ENCODE assay signal across 1 cellular context in the genomic region with DNA sequence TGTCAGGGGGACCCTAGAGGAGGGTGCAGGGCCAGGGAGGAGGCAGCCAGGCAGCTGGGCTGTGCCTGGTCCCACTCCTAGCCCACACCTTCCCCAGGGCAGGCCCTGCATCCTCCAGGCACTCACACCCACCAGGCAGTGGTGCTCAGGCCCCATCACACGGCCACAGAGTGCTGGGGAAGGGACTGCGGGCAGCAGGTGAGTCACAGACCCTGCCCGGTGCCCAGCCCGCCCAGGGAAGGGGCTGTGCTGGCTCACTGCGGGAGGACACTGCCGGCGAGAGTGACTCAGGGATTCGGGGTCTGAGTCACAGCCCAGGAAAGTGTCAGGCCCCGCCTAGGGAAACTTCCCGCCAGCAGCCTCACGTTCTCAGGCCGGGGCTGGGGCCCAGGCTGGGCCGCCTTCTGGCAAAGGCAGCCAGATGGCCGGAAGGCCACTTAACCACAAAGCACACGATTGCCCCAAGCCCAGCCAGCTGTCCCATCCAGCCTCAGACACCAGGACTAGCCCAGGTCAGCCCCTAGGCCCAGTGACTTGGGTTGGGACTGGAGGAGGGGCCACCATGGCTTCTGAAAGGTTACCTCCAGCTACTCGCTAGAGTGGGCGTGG.
TF ChIP-seq lines count a peak whose summit lies in the region.

No MANE protein-coding gene starts in this region.

TF ChIP-seq in HepG2, 621 proteins besides CTCF, POLR2A, EP300 and RAD21 (continued from another document and continues in another):
- TF ChIP-seq, protein P1, sequence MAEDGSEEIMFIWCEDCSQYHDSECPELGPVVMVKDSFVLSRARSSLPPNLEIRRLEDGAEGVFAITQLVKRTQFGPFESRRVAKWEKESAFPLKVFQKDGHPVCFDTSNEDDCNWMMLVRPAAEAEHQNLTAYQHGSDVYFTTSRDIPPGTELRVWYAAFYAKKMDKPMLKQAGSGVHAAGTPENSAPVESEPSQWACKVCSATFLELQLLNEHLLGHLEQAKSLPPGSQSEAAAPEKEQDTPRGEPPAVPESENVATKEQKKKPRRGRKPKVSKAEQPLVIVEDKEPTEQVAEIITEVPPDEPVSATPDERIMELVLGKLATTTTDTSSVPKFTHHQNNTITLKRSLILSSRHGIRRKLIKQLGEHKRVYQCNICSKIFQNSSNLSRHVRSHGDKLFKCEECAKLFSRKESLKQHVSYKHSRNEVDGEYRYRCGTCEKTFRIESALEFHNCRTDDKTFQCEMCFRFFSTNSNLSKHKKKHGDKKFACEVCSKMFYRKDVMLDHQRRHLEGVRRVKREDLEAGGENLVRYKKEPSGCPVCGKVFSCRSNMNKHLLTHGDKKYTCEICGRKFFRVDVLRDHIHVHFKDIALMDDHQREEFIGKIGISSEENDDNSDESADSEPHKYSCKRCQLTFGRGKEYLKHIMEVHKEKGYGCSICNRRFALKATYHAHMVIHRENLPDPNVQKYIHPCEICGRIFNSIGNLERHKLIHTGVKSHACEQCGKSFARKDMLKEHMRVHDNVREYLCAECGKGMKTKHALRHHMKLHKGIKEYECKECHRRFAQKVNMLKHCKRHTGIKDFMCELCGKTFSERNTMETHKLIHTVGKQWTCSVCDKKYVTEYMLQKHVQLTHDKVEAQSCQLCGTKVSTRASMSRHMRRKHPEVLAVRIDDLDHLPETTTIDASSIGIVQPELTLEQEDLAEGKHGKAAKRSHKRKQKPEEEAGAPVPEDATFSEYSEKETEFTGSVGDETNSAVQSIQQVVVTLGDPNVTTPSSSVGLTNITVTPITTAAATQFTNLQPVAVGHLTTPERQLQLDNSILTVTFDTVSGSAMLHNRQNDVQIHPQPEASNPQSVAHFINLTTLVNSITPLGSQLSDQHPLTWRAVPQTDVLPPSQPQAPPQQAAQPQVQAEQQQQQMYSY (CRISPR knock-in tag; IDR thresholded peaks at IDR 0.05): no peak
- TF ChIP-seq ZFP82 (CRISPR knock-in tag; IDR thresholded peaks at IDR 0.05; ENCODE audit: borderline replicate concordance) (0 out of 2 replicates have a peak, but pooled peaks have one; percentile 67), HNRNPL (IDR thresholded peaks at IDR 0.05; ENCODE audit: low read depth, low read length) (peak; percentile 95), MAX (IDR thresholded peaks at IDR 0.05) (peak; percentile 71), HNRNPLL (IDR thresholded peaks at IDR 0.05; ENCODE audit: low read depth, low read length, poor library complexity, severe bottlenecking) (peak; percentile 23), BCL3 (CRISPR knock-in tag; IDR thresholded peaks at IDR 0.05) (peak; percentile 58; the same call in 1 of the 2 replicates), ZIK1 (CRISPR knock-in tag; IDR thresholded peaks at IDR 0.05; ENCODE audit: borderline replicate concordance, low read depth) (0 out of 2 replicates have a peak, but pooled peaks have one; percentile 53), ZNF556 (CRISPR knock-in tag; IDR thresholded peaks at IDR 0.05; ENCODE audit: borderline replicate concordance) (peak; percentile 51; the same call in 1 of the 2 replicates), ELF3 (CRISPR knock-in tag; IDR thresholded peaks at IDR 0.05) (peak; percentile 65; the same call in 1 of the 2 replicates), PAXIP1 (CRISPR knock-in tag; conservative IDR thresholded peaks at IDR 0.05) (0 out of 2 replicates have a peak, but pooled peaks have one; percentile 42), PPARG (CRISPR knock-in tag; conservative IDR thresholded peaks at IDR 0.05) (peak; percentile 44; the same call in 1 of the 2 replicates), BCL6 (CRISPR knock-in tag; IDR thresholded peaks at IDR 0.05) (peak; percentile 50), THRA (CRISPR knock-in tag; IDR thresholded peaks at IDR 0.05; ENCODE audit: borderline replicate concordance) (0 out of 2 replicates have a peak, but pooled peaks have one; percentile 20), SOX6 (IDR thresholded peaks at IDR 0.05) (no peak), SOX6 (CRISPR knock-in tag; IDR thresholded peaks at IDR 0.05) (peak; percentile 36; the same call in 1 of the 2 replicates), SOX13 (IDR thresholded peaks at IDR 0.05) (no peak), SOX13 (CRISPR knock-in tag; conservative IDR thresholded peaks at IDR 0.05 in 1 of 2, IDR thresholded peaks at IDR 0.05 in 1 of 2) (0 out of 4 replicates have a peak, but pooled peaks of 1 of the 2 experiments have one; percentile 5), ETV6 (CRISPR knock-in tag; conservative IDR thresholded peaks at IDR 0.05) (0 out of 2 replicates have a peak, but pooled peaks have one; percentile 34), CHCHD3 (CRISPR knock-in tag; IDR thresholded peaks at IDR 0.05) (0 out of 2 replicates have a peak, but pooled peaks have one; percentile 34), POLR2AphosphoS2 (IDR thresholded peaks at IDR 0.05; ENCODE audit: low read depth, low read length) (no peak), JUND (CRISPR knock-in tag; IDR thresholded peaks at IDR 0.05) (peak; percentile 73), ZNF280B (CRISPR knock-in tag; IDR thresholded peaks at IDR 0.05; ENCODE audit: borderline replicate concordance) (peak; percentile 40; the same call in 1 of the 2 replicates), MAFG (CRISPR knock-in tag; IDR thresholded peaks at IDR 0.05) (peak; percentile 94), XRCC5 (optimal IDR thresholded peaks at IDR 0.05; ENCODE audit: low read length) (peak; percentile 84), ZGPAT (CRISPR knock-in tag; IDR thresholded peaks at IDR 0.05) (peak; percentile 66; the same call in 1 of the 2 replicates), MBD4 (IDR thresholded peaks at IDR 0.05; ENCODE audit: borderline replicate concordance, low read length) (no peak), ZNF451 (CRISPR knock-in tag; IDR thresholded peaks at IDR 0.05) (0 out of 2 replicates have a peak, but pooled peaks have one; percentile 45), GMEB2 (CRISPR knock-in tag; IDR thresholded peaks at IDR 0.05; ENCODE audit: low read depth) (no peak), ZNF747 (CRISPR knock-in tag; IDR thresholded peaks at IDR 0.05; ENCODE audit: borderline replicate concordance) (0 out of 2 replicates have a peak, but pooled peaks have one; percentile 22), NFE2 (CRISPR knock-in tag; IDR thresholded peaks at IDR 0.05) (peak; percentile 97), ZNF737 (CRISPR knock-in tag; IDR thresholded peaks at IDR 0.05; ENCODE audit: borderline replicate concordance) (no peak), SOX5 (CRISPR knock-in tag; IDR thresholded peaks at IDR 0.05; ENCODE audit: borderline replicate concordance) (peak; percentile 63; the same call in 1 of the 2 replicates), PHF21A (CRISPR knock-in tag; IDR thresholded peaks at IDR 0.05) (0 out of 2 replicates have a peak, but pooled peaks have one; percentile 36), GABPB1 (CRISPR knock-in tag; IDR thresholded peaks at IDR 0.05) (peak; percentile 83)
- TF ChIP-seq, protein P2, sequence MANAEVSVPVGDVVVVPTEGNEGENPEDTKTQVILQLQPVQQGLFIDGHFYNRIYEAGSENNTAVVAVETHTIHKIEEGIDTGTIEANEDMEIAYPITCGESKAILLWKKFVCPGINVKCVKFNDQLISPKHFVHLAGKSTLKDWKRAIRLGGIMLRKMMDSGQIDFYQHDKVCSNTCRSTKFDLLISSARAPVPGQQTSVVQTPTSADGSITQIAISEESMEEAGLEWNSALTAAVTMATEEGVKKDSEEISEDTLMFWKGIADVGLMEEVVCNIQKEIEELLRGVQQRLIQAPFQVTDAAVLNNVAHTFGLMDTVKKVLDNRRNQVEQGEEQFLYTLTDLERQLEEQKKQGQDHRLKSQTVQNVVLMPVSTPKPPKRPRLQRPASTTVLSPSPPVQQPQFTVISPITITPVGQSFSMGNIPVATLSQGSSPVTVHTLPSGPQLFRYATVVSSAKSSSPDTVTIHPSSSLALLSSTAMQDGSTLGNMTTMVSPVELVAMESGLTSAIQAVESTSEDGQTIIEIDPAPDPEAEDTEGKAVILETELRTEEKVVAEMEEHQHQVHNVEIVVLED (CRISPR knock-in tag; IDR thresholded peaks at IDR 0.05; ENCODE audit: borderline replicate concordance): no peak
- TF ChIP-seq, protein P3, sequence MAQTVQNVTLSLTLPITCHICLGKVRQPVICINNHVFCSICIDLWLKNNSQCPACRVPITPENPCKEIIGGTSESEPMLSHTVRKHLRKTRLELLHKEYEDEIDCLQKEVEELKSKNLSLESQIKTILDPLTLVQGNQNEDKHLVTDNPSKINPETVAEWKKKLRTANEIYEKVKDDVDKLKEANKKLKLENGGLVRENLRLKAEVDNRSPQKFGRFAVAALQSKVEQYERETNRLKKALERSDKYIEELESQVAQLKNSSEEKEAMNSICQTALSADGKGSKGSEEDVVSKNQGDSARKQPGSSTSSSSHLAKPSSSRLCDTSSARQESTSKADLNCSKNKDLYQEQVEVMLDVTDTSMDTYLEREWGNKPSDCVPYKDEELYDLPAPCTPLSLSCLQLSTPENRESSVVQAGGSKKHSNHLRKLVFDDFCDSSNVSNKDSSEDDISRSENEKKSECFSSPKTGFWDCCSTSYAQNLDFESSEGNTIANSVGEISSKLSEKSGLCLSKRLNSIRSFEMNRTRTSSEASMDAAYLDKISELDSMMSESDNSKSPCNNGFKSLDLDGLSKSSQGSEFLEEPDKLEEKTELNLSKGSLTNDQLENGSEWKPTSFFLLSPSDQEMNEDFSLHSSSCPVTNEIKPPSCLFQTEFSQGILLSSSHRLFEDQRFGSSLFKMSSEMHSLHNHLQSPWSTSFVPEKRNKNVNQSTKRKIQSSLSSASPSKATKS (CRISPR knock-in tag; IDR thresholded peaks at IDR 0.05): no peak
